Comparison of ENCODE assay signal across 1 cellular context in the genomic region with DNA sequence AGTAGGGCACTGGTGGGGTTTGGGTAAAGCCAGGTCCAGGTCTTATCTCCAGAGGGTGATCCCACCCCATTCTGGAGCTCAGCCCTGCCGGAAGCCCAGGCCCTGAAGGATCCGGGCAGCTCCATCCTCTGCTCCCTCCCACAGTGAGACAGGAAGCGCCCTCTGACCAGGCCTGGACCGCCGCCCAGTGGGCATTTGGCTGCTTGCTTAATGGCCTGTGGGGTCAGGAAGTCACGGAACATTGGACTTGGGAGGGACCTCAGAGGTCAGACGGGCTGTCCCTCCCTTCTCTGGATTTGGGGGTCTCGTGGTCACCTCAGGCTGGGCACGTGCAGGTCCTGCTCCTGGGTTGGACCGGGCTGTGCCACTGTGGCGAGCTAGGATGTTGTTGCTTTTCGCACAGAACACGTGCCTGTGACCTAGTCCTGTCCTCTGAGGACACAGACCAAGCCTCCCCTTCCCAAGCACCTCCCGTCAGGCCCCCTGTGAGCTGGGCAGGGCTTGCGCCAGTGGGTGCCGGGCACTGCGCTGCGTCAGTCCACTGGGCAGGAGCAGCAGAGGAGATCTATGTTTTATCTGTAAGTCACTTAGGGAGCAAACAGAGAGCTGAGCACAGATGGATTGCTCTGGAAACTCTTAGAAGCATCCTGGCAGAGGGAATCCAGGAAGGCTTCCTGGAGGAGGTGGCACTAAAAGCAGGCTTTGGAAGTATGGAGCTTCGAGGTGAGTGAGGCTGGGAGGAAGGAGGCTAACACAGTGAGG.
TF ChIP-seq lines count a peak whose summit lies in the region.

No MANE protein-coding gene starts in this region.

TF ChIP-seq in K562, 482 proteins besides CTCF, POLR2A, EP300 and RAD21 (continued from another document and continues in another):
- TF ChIP-seq, protein P1, sequence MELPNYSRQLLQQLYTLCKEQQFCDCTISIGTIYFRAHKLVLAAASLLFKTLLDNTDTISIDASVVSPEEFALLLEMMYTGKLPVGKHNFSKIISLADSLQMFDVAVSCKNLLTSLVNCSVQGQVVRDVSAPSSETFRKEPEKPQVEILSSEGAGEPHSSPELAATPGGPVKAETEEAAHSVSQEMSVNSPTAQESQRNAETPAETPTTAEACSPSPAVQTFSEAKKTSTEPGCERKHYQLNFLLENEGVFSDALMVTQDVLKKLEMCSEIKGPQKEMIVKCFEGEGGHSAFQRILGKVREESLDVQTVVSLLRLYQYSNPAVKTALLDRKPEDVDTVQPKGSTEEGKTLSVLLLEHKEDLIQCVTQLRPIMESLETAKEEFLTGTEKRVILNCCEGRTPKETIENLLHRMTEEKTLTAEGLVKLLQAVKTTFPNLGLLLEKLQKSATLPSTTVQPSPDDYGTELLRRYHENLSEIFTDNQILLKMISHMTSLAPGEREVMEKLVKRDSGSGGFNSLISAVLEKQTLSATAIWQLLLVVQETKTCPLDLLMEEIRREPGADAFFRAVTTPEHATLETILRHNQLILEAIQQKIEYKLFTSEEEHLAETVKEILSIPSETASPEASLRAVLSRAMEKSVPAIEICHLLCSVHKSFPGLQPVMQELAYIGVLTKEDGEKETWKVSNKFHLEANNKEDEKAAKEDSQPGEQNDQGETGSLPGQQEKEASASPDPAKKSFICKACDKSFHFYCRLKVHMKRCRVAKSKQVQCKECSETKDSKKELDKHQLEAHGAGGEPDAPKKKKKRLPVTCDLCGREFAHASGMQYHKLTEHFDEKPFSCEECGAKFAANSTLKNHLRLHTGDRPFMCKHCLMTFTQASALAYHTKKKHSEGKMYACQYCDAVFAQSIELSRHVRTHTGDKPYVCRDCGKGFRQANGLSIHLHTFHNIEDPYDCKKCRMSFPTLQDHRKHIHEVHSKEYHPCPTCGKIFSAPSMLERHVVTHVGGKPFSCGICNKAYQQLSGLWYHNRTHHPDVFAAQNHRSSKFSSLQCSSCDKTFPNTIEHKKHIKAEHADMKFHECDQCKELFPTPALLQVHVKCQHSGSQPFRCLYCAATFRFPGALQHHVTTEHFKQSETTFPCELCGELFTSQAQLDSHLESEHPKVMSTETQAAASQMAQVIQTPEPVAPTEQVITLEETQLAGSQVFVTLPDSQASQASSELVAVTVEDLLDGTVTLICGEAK (IDR thresholded peaks at IDR 0.05), result peak; percentile 84
- TF ChIP-seq, protein P1 (CRISPR knock-in tag; IDR thresholded peaks at IDR 0.05), result no peak
- TF ChIP-seq MTA1 (IDR thresholded peaks at IDR 0.05; ENCODE audit: borderline replicate concordance), result no peak
- no peak for TF ChIP-seq EHMT2 (IDR thresholded peaks at IDR 0.05)
- TF ChIP-seq, protein P2, sequence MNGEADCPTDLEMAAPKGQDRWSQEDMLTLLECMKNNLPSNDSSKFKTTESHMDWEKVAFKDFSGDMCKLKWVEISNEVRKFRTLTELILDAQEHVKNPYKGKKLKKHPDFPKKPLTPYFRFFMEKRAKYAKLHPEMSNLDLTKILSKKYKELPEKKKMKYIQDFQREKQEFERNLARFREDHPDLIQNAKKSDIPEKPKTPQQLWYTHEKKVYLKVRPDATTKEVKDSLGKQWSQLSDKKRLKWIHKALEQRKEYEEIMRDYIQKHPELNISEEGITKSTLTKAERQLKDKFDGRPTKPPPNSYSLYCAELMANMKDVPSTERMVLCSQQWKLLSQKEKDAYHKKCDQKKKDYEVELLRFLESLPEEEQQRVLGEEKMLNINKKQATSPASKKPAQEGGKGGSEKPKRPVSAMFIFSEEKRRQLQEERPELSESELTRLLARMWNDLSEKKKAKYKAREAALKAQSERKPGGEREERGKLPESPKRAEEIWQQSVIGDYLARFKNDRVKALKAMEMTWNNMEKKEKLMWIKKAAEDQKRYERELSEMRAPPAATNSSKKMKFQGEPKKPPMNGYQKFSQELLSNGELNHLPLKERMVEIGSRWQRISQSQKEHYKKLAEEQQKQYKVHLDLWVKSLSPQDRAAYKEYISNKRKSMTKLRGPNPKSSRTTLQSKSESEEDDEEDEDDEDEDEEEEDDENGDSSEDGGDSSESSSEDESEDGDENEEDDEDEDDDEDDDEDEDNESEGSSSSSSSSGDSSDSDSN (IDR thresholded peaks at IDR 0.05; ENCODE audit: borderline replicate concordance in 1 of 2, low read depth in 2 of 2, low read length in 2 of 2), result 0 out of 4 replicates have a peak, but pooled peaks have one; percentile 51 to 69
- peak; percentile 81; the same call in 1 of the 2 replicates for TF ChIP-seq FOXK1 (CRISPR knock-in tag; IDR thresholded peaks at IDR 0.05; ENCODE audit: borderline replicate concordance)
- TF ChIP-seq, protein P3, sequence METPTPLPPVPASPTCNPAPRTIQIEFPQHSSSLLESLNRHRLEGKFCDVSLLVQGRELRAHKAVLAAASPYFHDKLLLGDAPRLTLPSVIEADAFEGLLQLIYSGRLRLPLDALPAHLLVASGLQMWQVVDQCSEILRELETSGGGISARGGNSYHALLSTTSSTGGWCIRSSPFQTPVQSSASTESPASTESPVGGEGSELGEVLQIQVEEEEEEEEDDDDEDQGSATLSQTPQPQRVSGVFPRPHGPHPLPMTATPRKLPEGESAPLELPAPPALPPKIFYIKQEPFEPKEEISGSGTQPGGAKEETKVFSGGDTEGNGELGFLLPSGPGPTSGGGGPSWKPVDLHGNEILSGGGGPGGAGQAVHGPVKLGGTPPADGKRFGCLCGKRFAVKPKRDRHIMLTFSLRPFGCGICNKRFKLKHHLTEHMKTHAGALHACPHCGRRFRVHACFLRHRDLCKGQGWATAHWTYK (CRISPR knock-in tag; IDR thresholded peaks at IDR 0.05), result peak; percentile 71
- no peak for TF ChIP-seq MEF2A (IDR thresholded peaks at IDR 0.05; ENCODE audit: control insufficient read depth, low read depth, low read length)
- no peak for TF ChIP-seq ZNF146 (CRISPR knock-in tag; IDR thresholded peaks at IDR 0.05; ENCODE audit: unreplicated experiment)
- no peak for TF ChIP-seq PTRF (tag; IDR thresholded peaks at IDR 0.05)
- TF ChIP-seq YY1 (IDR thresholded peaks at IDR 0.05; ENCODE audit: borderline replicate concordance in 1 of 3, control insufficient read depth in 1 of 3, extremely low read depth in 1 of 3, insufficient read depth in 3 of 3, insufficient read length in 1 of 3, insufficient replicate concordance in 2 of 3, low read depth in 1 of 3, low read length in 2 of 3), result peak in 1 of 3 experiments; percentile 46
- no peak for TF ChIP-seq NCOA2 (IDR thresholded peaks at IDR 0.05; ENCODE audit: partially characterized antibody in 2 of 2)
- no peak for TF ChIP-seq ELF4 (CRISPR knock-in tag; IDR thresholded peaks at IDR 0.05)
- TF ChIP-seq, protein P4, sequence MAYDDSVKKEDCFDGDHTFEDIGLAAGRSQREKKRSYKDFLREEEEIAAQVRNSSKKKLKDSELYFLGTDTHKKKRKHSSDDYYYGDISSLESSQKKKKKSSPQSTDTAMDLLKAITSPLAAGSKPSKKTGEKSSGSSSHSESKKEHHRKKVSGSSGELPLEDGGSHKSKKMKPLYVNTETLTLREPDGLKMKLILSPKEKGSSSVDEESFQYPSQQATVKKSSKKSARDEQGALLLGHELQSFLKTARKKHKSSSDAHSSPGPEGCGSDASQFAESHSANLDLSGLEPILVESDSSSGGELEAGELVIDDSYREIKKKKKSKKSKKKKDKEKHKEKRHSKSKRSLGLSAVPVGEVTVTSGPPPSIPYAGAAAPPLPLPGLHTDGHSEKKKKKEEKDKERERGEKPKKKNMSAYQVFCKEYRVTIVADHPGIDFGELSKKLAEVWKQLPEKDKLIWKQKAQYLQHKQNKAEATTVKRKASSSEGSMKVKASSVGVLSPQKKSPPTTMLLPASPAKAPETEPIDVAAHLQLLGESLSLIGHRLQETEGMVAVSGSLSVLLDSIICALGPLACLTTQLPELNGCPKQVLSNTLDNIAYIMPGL (CRISPR knock-in tag; IDR thresholded peaks at IDR 0.05), result no peak
- TF ChIP-seq ZSCAN29 (IDR thresholded peaks at IDR 0.05), result no peak
- TF ChIP-seq ETV6 (IDR thresholded peaks at IDR 0.05; ENCODE audit: borderline replicate concordance in 1 of 2, low read depth in 2 of 2, low read length in 1 of 2), result 0 out of 4 replicates have a peak, but pooled peaks of 1 of the 2 experiments have one; percentile 31
- no peak for TF ChIP-seq ETV6 (CRISPR knock-in tag; IDR thresholded peaks at IDR 0.05; ENCODE audit: borderline replicate concordance)
- TF ChIP-seq, protein P5, sequence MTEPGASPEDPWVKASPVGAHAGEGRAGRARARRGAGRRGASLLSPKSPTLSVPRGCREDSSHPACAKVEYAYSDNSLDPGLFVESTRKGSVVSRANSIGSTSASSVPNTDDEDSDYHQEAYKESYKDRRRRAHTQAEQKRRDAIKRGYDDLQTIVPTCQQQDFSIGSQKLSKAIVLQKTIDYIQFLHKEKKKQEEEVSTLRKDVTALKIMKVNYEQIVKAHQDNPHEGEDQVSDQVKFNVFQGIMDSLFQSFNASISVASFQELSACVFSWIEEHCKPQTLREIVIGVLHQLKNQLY (CRISPR knock-in tag; conservative IDR thresholded peaks at IDR 0.05), result 0 out of 4 replicates have a peak, but pooled peaks of 1 of the 2 experiments have one; percentile 31
- peak; percentile 30 for TF ChIP-seq SMAD1 (IDR thresholded peaks at IDR 0.05; ENCODE audit: low read depth, low read length, partially characterized antibody)
- no peak for TF ChIP-seq HMG20A (CRISPR knock-in tag; conservative IDR thresholded peaks at IDR 0.05)
